ENCODE assay signal across 8 cellular contexts in the genomic region with DNA sequence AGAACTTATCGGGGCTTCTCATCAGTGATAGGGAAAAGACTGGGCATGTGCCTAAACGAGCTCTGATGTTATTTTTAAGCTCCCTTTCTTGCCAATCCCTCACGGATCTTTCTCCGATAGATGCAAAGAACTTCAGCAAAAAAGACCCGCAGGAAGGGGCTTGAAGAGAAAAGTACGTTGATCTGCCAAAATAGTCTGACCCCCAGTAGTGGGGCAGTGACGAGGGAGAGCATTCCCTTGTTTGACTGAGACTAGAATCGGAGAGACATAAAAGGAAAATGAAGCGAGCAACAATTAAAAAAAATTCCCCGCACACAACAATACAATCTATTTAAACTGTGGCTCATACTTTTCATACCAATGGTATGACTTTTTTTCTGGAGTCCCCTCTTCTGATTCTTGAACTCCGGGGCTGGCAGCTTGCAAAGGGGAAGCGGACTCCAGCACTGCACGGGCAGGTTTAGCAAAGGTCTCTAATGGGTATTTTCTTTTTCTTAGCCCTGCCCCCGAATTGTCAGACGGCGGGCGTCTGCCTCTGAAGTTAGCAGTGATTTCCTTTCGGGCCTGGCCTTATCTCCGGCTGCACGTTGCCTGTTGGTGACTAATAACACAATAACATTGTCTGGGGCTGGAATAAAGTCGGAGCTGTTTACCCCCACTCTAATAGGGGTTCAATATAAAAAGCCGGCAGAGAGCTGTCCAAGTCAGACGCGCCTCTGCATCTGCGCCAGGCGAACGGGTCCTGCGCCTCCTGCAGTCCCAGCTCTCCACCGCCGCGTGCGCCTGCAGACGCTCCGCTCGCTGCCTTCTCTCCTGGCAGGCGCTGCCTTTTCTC. TPM values are rescaled to one million over a fixed set of nuclear protein-coding genes. Genes with fewer than 3 reads are reported as not detected.
DNase-seq lines count a peak whose midpoint lies in the region; ATAC-seq and TF ChIP-seq lines count a peak whose summit lies in the region.

A gene (plus strand): TSS at position 707 of the 835 bp plus-strand sequence. CDS start 269 bp downstream, outside the sequence.

- H3K4me3 ChIP-seq in WERI-Rb-1 (ENCODE audit: low read depth, low read length): peak within 1 kb of the TSS; percentile 56
- peak within 1 kb of the TSS; percentile 43 for H3K4me3 ChIP-seq in colonic mucosa

- TF ChIP-seq CTCF in WERI-Rb-1 (IDR thresholded peaks at IDR 0.05; ENCODE audit: low read depth, low read length) (peak; percentile 81), colonic mucosa (IDR thresholded peaks at IDR 0.05) (peak; percentile 52)

- H3K27ac ChIP-seq in WERI-Rb-1: no peak within 1 kb of the TSS
- H3K27ac ChIP-seq in colonic mucosa: peak within 1 kb of the TSS; percentile 79

- H3K27me3 ChIP-seq in WERI-Rb-1 (ENCODE audit: insufficient read depth, low read depth, severe bottlenecking) (peaks cover 41% of the 10 kb centered on the region), colonic mucosa (no peaks in the 10 kb centered on the region)

- H3K9me3 ChIP-seq in WERI-Rb-1 (ENCODE audit: severe bottlenecking): no peaks in the 10 kb centered on the region
- no peaks in the 10 kb centered on the region for H3K9me3 ChIP-seq in colonic mucosa

- DNase-seq in NCI-H1092 (lab: John Stamatoyannopoulos, UW) (peak; percentile 6), NCI-H1092 treated with DMSO at 0.1 percent for 48 hours (lab: John Stamatoyannopoulos, UW) (no peak), NCI-H1048 (lab: John Stamatoyannopoulos, UW) (peak; percentile 39), WERI-Rb-1 (peak; percentile 87), colonic mucosa (peak; percentile 83), left colon (peak; percentile 80 to 84)
- DNase-seq in stimulated activated CD4-positive, alpha-beta T cell treated with anti-CD3 and anti-CD28 coated beads, Interleukin-1b, Interleukin-23, amount 100 ng/mL, for 24 hours (ENCODE audit: low read depth in 4 of 4, low spot score in 1 of 4): peak; percentile 31 to 55 (median 36)

- intact Hi-C loops in colonic mucosa (cut with DNase I) (loop anchor here (2.0 to 10.0 kb wide), 3 partner anchors 55 to 317 kb away; no protein-coding TSS in a partner anchor), left colon (cut with DNase I, micrococcal nuclease) (loop anchor here in 1 of 2 donors (5.0 to 10.0 kb wide), 2 partner anchors 317 to 635 kb away; no protein-coding TSS in a partner anchor)

- H3K36me3 ChIP-seq in WERI-Rb-1: no peaks in the 10 kb centered on the region
- H3K36me3 ChIP-seq in colonic mucosa: peaks cover 3% of the 10 kb centered on the region

- ATAC-seq in HG02571 (IDR thresholded peaks at IDR 0.05; ENCODE audit: unreplicated experiment): peak; percentile 71
- ATAC-seq in left colon: peak; percentile 76

- peaks cover 8% of the 10 kb centered on the region for H3K4me1 ChIP-seq in colonic mucosa

- H3K9ac ChIP-seq in colonic mucosa (ENCODE audit: low read depth in 2 of 2, low read length in 2 of 2): peak within 1 kb of the TSS; percentile 16 to 89

RNA-seq across cellular contexts. Expression of the gene that starts here (rescaled TPM):
- total RNA-seq in colonic mucosa: 10 to 100 TPM in 1 of 2 donors, 1 to 10 TPM in 1; 9.5 to 16.2 TPM
- 10 to 100 TPM; 16.8 to 24.8 TPM for total RNA-seq in left colon
